In genomic region chr6:129671442-129672344, GRCh38 we compare ENCODE assay signal across 1 cellular context.
TF ChIP-seq lines count a peak whose summit lies in the region.

No MANE protein-coding gene starts in this region.

TF ChIP-seq in GM12878, 131 proteins besides CTCF, POLR2A, EP300 and RAD21 (continued from another document and continues in another):
- no peak for TF ChIP-seq ZBTB40 (IDR thresholded peaks at IDR 0.05; ENCODE audit: borderline replicate concordance)
- TF ChIP-seq SIN3A (IDR thresholded peaks at IDR 0.05; ENCODE audit: low read depth, low read length), result peak; percentile 30; the same call in 1 of the 2 replicates
- TF ChIP-seq MXI1 (IDR thresholded peaks at IDR 0.05; ENCODE audit: low read depth, low read length), result peak; percentile 72
- TF ChIP-seq SMARCA5 (IDR thresholded peaks at IDR 0.05), result peak; percentile 89
- peak; percentile 97 for TF ChIP-seq MLLT1 (IDR thresholded peaks at IDR 0.05)
- TF ChIP-seq JUNB (IDR thresholded peaks at IDR 0.05), result no peak; the same call in 1 of the 2 replicates
- TF ChIP-seq RCOR1 (conservative IDR thresholded peaks at IDR 0.05; ENCODE audit: low read depth, low read length), result no peak
- TF ChIP-seq PAX8 (IDR thresholded peaks at IDR 0.05), result no peak
- TF ChIP-seq ZBTB11 (CRISPR knock-in tag; IDR thresholded peaks at IDR 0.05), result no peak
- TF ChIP-seq SKIL (IDR thresholded peaks at IDR 0.05; ENCODE audit: low read depth, poor library complexity, severe bottlenecking), result peak; percentile 78
- TF ChIP-seq BCL11A (IDR thresholded peaks at IDR 0.05; ENCODE audit: low read depth, low read length), result no peak
- no peak for TF ChIP-seq ZNF592 (IDR thresholded peaks at IDR 0.05)
- TF ChIP-seq JUND (IDR thresholded peaks at IDR 0.05; ENCODE audit: low read depth, low read length), result peak; percentile 3; the same call in 1 of the 2 replicates
- no peak for TF ChIP-seq MAX (IDR thresholded peaks at IDR 0.05; ENCODE audit: low read depth, low read length)
- TF ChIP-seq FOS (IDR thresholded peaks at IDR 0.05; ENCODE audit: borderline replicate concordance, extremely low read depth, insufficient read length), result no peak
- no peak for TF ChIP-seq MYB (IDR thresholded peaks at IDR 0.05; ENCODE audit: borderline replicate concordance, low read depth, low read length)
- TF ChIP-seq ZBTB4 (CRISPR knock-in tag; IDR thresholded peaks at IDR 0.05), result no peak
- peak; percentile 48; the same call in 1 of the 2 replicates for TF ChIP-seq BACH1 (IDR thresholded peaks at IDR 0.05; ENCODE audit: borderline replicate concordance)
- no peak for TF ChIP-seq REST (IDR thresholded peaks at IDR 0.05; ENCODE audit: low read depth, low read length)
- TF ChIP-seq NFXL1 (IDR thresholded peaks at IDR 0.05; ENCODE audit: borderline replicate concordance), result no peak
- no peak for TF ChIP-seq CHD4 (IDR thresholded peaks at IDR 0.05)
- no peak for TF ChIP-seq HDAC6 (IDR thresholded peaks at IDR 0.05; ENCODE audit: unreplicated experiment)
- peak; percentile 85; the same call in 1 of the 2 replicates for TF ChIP-seq CHD1 (IDR thresholded peaks at IDR 0.05; ENCODE audit: low read depth, low read length)
- peak; percentile 66 for TF ChIP-seq EED (IDR thresholded peaks at IDR 0.05; ENCODE audit: low read depth)
- TF ChIP-seq POLR2AphosphoS5 (IDR thresholded peaks at IDR 0.05; ENCODE audit: low read length), result peak; percentile 74
- TF ChIP-seq RELA (IDR thresholded peaks at IDR 0.05; ENCODE audit: borderline replicate concordance, partially characterized antibody), result no peak
- no peak for TF ChIP-seq SP1 (IDR thresholded peaks at IDR 0.05; ENCODE audit: low read depth, low read length)
- TF ChIP-seq ESRRA (IDR thresholded peaks at IDR 0.05; ENCODE audit: low read length), result no peak
- no peak for TF ChIP-seq TARDBP (IDR thresholded peaks at IDR 0.05; ENCODE audit: borderline replicate concordance)
- peak; percentile 72; the same call in 1 of the 2 replicates for TF ChIP-seq ZBED1 (IDR thresholded peaks at IDR 0.05; ENCODE audit: borderline replicate concordance)
- TF ChIP-seq ETV6 (conservative IDR thresholded peaks at IDR 0.05 in 1 of 2, IDR thresholded peaks at IDR 0.05 in 1 of 2; ENCODE audit: borderline replicate concordance in 1 of 2, low read depth in 1 of 2), result peak in 1 of 2 experiments; percentile 86; a peak in 2 of 4 replicates
- TF ChIP-seq SMAD1 (IDR thresholded peaks at IDR 0.05; ENCODE audit: low read depth, partially characterized antibody), result peak; percentile 66
- TF ChIP-seq ZNF24 (IDR thresholded peaks at IDR 0.05), result peak; percentile 54
- no peak for TF ChIP-seq SREBF1 (IDR thresholded peaks at IDR 0.05; ENCODE audit: low read length)
- TF ChIP-seq STAT1 (conservative IDR thresholded peaks at IDR 0.05), result no peak
